Comparison of ENCODE assay signal across 10 cellular contexts in genomic region chrX:150873616-150874015, GRCh38. TPM values are rescaled to one million over a fixed set of nuclear protein-coding genes. Genes with fewer than 3 reads are reported as not detected.
A peak's percentile ranks its signal among the peaks of the same experiment; 100 is the strongest.
DNase-seq lines count a peak whose midpoint lies in the region; ATAC-seq and TF ChIP-seq lines count a peak whose summit lies in the region.
"Had no signal": no experiment of that assay in that cellular context is flagged by ENCODE, and none has a peak within 500 bp of the region (broad histone marks: within the 10 kb centered on the region; RNA-seq: fewer than 3 reads in every experiment).

No MANE protein-coding gene starts in this region.

- H3K4me3 ChIP-seq in right atrium auricular region (no peak overlapping the region), BE2C (ENCODE audit: low read depth, low read length) (no peak overlapping the region)
- H3K4me3 ChIP-seq: adrenal gland had no signal

- DNase-seq in NCI-H510A (lab: John Stamatoyannopoulos, UW): peak; percentile 5
- no peak for DNase-seq in right atrium auricular region (ENCODE audit: low spot score)
- no peak for DNase-seq in ecto neural progenitor cell (ENCODE audit: low spot score)
- no peak for DNase-seq in HuH-7.5 (ENCODE audit: low spot score)
- DNase-seq in BE2C: no peak
- no peak for DNase-seq in NCI-H2227 (lab: John Stamatoyannopoulos, UW; ENCODE audit: unreplicated experiment)
- DNase-seq: NCI-H526 had no signal

- H3K27ac ChIP-seq in right atrium auricular region: peak overlapping the region; percentile 46 to 70
- H3K27ac ChIP-seq: adrenal gland had no signal

- H3K36me3 ChIP-seq in right atrium auricular region: no peaks in the 10 kb centered on the region
- H3K36me3 ChIP-seq in BE2C: no peaks in the 10 kb centered on the region
- H3K36me3 ChIP-seq: adrenal gland had no signal

- peak; percentile 71 for ATAC-seq in GM18499 (IDR thresholded peaks at IDR 0.05; ENCODE audit: insufficient read depth, unreplicated experiment)
- peak; percentile 51 for ATAC-seq in GM21786 (IDR thresholded peaks at IDR 0.05; ENCODE audit: unreplicated experiment)

- no peak for TF ChIP-seq CTCF in right atrium auricular region (IDR thresholded peaks at IDR 0.05)
- no peak for TF ChIP-seq CTCF in BE2C (IDR thresholded peaks at IDR 0.05; ENCODE audit: low read depth, low read length)

- H3K27me3 ChIP-seq in right atrium auricular region (no peaks in the 10 kb centered on the region), BE2C (no peaks in the 10 kb centered on the region)
- H3K27me3 ChIP-seq: adrenal gland had no signal

- H3K4me1 ChIP-seq in right atrium auricular region (peaks cover 0 to 31% of the 10 kb centered on the region in 2 donors), BE2C (no peaks in the 10 kb centered on the region)

- H3K9me3 ChIP-seq in right atrium auricular region: no peaks in the 10 kb centered on the region
- H3K9me3 ChIP-seq in BE2C: no peaks in the 10 kb centered on the region
- H3K9me3 ChIP-seq: adrenal gland had no signal

RNA-seq across cellular contexts. Expression of gene CD99L2, which starts 24.9 kb away (rescaled TPM):
- total RNA-seq in right atrium auricular region: 10 to 100 TPM; 66.0 to 72.0 TPM
- polyA plus RNA-seq in BE2C (2012; ENCODE audit: insufficient read depth, insufficient read length, low read depth): 24.7 TPM
